1 cellular context compared by ENCODE assay signal in genomic region chr3:126834596-126835471, GRCh38.
TF ChIP-seq lines count a peak whose summit lies in the region.

No MANE protein-coding gene starts in this region.

TF ChIP-seq in GM23338, 12 proteins besides CTCF, POLR2A, EP300 and RAD21 (continued from another document):
- TF ChIP-seq ZNF462 (CRISPR knock-in tag; IDR thresholded peaks at IDR 0.05) (no peak), JUNB (IDR thresholded peaks at IDR 0.05; ENCODE audit: unreplicated experiment) (no peak), NANOG (IDR thresholded peaks at IDR 0.05; ENCODE audit: borderline replicate concordance) (no peak), EZH2phosphoT487 (IDR thresholded peaks at IDR 0.05; ENCODE audit: unreplicated experiment) (no peak), STAT1 (IDR thresholded peaks at IDR 0.05; ENCODE audit: unreplicated experiment) (no peak), ZNF114 (CRISPR knock-in tag; IDR thresholded peaks at IDR 0.05) (no peak), CREB1 (CRISPR knock-in tag; IDR thresholded peaks at IDR 0.05; ENCODE audit: low read depth) (no peak), EZH2 (IDR thresholded peaks at IDR 0.05; ENCODE audit: low read depth, unreplicated experiment) (no peak), POLR2AphosphoS5 (IDR thresholded peaks at IDR 0.05; ENCODE audit: low read depth) (no peak), ZNF331 (CRISPR knock-in tag; IDR thresholded peaks at IDR 0.05; ENCODE audit: low read depth) (no peak)
- TF ChIP-seq, protein P1, sequence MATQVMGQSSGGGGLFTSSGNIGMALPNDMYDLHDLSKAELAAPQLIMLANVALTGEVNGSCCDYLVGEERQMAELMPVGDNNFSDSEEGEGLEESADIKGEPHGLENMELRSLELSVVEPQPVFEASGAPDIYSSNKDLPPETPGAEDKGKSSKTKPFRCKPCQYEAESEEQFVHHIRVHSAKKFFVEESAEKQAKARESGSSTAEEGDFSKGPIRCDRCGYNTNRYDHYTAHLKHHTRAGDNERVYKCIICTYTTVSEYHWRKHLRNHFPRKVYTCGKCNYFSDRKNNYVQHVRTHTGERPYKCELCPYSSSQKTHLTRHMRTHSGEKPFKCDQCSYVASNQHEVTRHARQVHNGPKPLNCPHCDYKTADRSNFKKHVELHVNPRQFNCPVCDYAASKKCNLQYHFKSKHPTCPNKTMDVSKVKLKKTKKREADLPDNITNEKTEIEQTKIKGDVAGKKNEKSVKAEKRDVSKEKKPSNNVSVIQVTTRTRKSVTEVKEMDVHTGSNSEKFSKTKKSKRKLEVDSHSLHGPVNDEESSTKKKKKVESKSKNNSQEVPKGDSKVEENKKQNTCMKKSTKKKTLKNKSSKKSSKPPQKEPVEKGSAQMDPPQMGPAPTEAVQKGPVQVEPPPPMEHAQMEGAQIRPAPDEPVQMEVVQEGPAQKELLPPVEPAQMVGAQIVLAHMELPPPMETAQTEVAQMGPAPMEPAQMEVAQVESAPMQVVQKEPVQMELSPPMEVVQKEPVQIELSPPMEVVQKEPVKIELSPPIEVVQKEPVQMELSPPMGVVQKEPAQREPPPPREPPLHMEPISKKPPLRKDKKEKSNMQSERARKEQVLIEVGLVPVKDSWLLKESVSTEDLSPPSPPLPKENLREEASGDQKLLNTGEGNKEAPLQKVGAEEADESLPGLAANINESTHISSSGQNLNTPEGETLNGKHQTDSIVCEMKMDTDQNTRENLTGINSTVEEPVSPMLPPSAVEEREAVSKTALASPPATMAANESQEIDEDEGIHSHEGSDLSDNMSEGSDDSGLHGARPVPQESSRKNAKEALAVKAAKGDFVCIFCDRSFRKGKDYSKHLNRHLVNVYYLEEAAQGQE (IDR thresholded peaks at IDR 0.05; ENCODE audit: unreplicated experiment) = no peak
